In genomic region chr15:42577514-42578031, GRCh38 we compare ENCODE assay signal across 11 cellular contexts. TPM values are rescaled to one million over a fixed set of nuclear protein-coding genes. Genes with fewer than 3 reads are reported as not detected.
A peak's percentile ranks its signal among the peaks of the same experiment; 100 is the strongest.
DNase-seq lines count a peak whose midpoint lies in the region; ATAC-seq and TF ChIP-seq lines count a peak whose summit lies in the region.
"Had no signal": no experiment of that assay in that cellular context is flagged by ENCODE, and none has a peak within 500 bp of the region (broad histone marks: within the 10 kb centered on the region; RNA-seq: fewer than 3 reads in every experiment).

No MANE protein-coding gene starts in this region.

- H3K27ac Mint-ChIP-seq in natural killer cell = peak overlapping the region in 1 of 2 donors; percentile 23
- no peak overlapping the region for H3K27ac Mint-ChIP-seq in natural killer cell treated with Interleukin-12 subunit alpha and Interleukin-12 subunit beta and Interleukin-15 and Interleukin-18, amount 100 ng/mL, for 72 hours

- intact Hi-C loops in natural killer cell (cut with micrococcal nuclease) = no loop called here

- H3K27ac ChIP-seq in WERI-Rb-1 = no peak overlapping the region; the same call in 1 of the 2 replicates
- H3K27ac ChIP-seq: body of pancreas had no signal

- no peaks in the 10 kb centered on the region for H3K9me3 ChIP-seq in WERI-Rb-1 (ENCODE audit: severe bottlenecking)
- H3K9me3 ChIP-seq: body of pancreas had no signal

- no peaks in the 10 kb centered on the region for H3K36me3 Mint-ChIP-seq in natural killer cell
- no peaks in the 10 kb centered on the region for H3K36me3 Mint-ChIP-seq in natural killer cell treated with Interleukin-12 subunit alpha and Interleukin-12 subunit beta and Interleukin-15 and Interleukin-18, amount 100 ng/mL, for 72 hours

- ATAC-seq in natural killer cell = no peak
- ATAC-seq in natural killer cell treated with Interleukin-12 subunit alpha and Interleukin-12 subunit beta and Interleukin-15 and Interleukin-18, amount 100 ng/mL, for 72 hours = no peak
- ATAC-seq: body of pancreas had no signal

- peaks cover 43 to 52% of the 10 kb centered on the region in 2 donors for H3K4me1 Mint-ChIP-seq in natural killer cell
- peaks cover 41 to 49% of the 10 kb centered on the region in 2 donors for H3K4me1 Mint-ChIP-seq in natural killer cell treated with Interleukin-12 subunit alpha and Interleukin-12 subunit beta and Interleukin-15 and Interleukin-18, amount 100 ng/mL, for 72 hours (ENCODE audit: low read depth in 2 of 2)

- H3K4me3 ChIP-seq in WERI-Rb-1 (ENCODE audit: low read depth, low read length) = no peak overlapping the region; the same call in 1 of the 2 replicates
- H3K4me3 ChIP-seq: body of pancreas had no signal

- peaks cover 5% of the 10 kb centered on the region; the same call in 1 of the 2 replicates for H3K36me3 ChIP-seq in WERI-Rb-1

- H3K9me3 Mint-ChIP-seq in natural killer cell = no peaks in the 10 kb centered on the region
- H3K9me3 Mint-ChIP-seq in natural killer cell treated with Interleukin-12 subunit alpha and Interleukin-12 subunit beta and Interleukin-15 and Interleukin-18, amount 100 ng/mL, for 72 hours = no peaks in the 10 kb centered on the region

- no peaks in the 10 kb centered on the region for H3K27me3 ChIP-seq in WERI-Rb-1 (ENCODE audit: insufficient read depth, low read depth, severe bottlenecking)
- H3K27me3 ChIP-seq: body of pancreas had no signal

- no peak for TF ChIP-seq CTCF in natural killer cell (IDR thresholded peaks at IDR 0.05)
- no peak for TF ChIP-seq CTCF in WERI-Rb-1 (IDR thresholded peaks at IDR 0.05; ENCODE audit: low read depth, low read length)

- peak overlapping the region; percentile 93 for H3K4me3 Mint-ChIP-seq in natural killer cell
- no peak overlapping the region for H3K4me3 Mint-ChIP-seq in natural killer cell treated with Interleukin-12 subunit alpha and Interleukin-12 subunit beta and Interleukin-15 and Interleukin-18, amount 100 ng/mL, for 72 hours

- no peaks in the 10 kb centered on the region for H3K27me3 Mint-ChIP-seq in natural killer cell (ENCODE audit: low read depth in 2 of 2)
- H3K27me3 Mint-ChIP-seq in natural killer cell treated with Interleukin-12 subunit alpha and Interleukin-12 subunit beta and Interleukin-15 and Interleukin-18, amount 100 ng/mL, for 72 hours = no peaks in the 10 kb centered on the region

- DNase-seq in natural killer cell = no peak
- no peak for DNase-seq in natural killer cell treated with Interleukin-12 subunit alpha and Interleukin-12 subunit beta and Interleukin-15 and Interleukin-18, amount 100 ng/mL, for 72 hours (ENCODE audit: low spot score)
- peak; percentile 81 for DNase-seq in WERI-Rb-1
- DNase-seq in hepatic stellate cell (ENCODE audit: low spot score) = peak; percentile 49
- DNase-seq in cerebellar nuclear complex (lab: John Stamatoyannopoulos, UW) = no peak
- DNase-seq in GM19240 (ENCODE audit: insufficient read length, low spot score) = no peak
- no peak for DNase-seq in HuH-7.5 (ENCODE audit: low spot score)
- no peak for DNase-seq in putamen (ENCODE audit: low spot score)
- DNase-seq: body of pancreas, COR-L47, NCI-H2227 treated with DMSO at 0.1 percent for 48 hours had no signal

RNA-seq across cellular contexts. Expression of gene STARD9, which starts 2.2 kb away (rescaled TPM):
- total RNA-seq in natural killer cell = 10 to 100 TPM; 20.0 to 22.5 (median 20.1) TPM
- total RNA-seq in natural killer cell treated with Interleukin-12 subunit alpha and Interleukin-12 subunit beta and Interleukin-15 and Interleukin-18, amount 100 ng/mL, for 72 hours = 10 to 100 TPM in 1 of 2 donors, 1 to 10 TPM in 1; 8.9 to 22.6 TPM

RNA-seq across cellular contexts. Expression of gene HAUS2, which starts 28.9 kb away (rescaled TPM):
- 10 to 100 TPM; 24.9 to 26.2 (median 26.1) TPM for total RNA-seq in natural killer cell
- total RNA-seq in natural killer cell treated with Interleukin-12 subunit alpha and Interleukin-12 subunit beta and Interleukin-15 and Interleukin-18, amount 100 ng/mL, for 72 hours = 10 to 100 TPM; 29.4 to 36.4 TPM

RNA-seq across cellular contexts. Expression of gene LRRC57, which starts 29.0 kb away (rescaled TPM):
- 10 to 100 TPM; 29.4 to 43.9 (median 29.4) TPM for total RNA-seq in natural killer cell
- 10 to 100 TPM; 25.4 to 41.3 TPM for total RNA-seq in natural killer cell treated with Interleukin-12 subunit alpha and Interleukin-12 subunit beta and Interleukin-15 and Interleukin-18, amount 100 ng/mL, for 72 hours

Comparison
In these comparisons a context has a peak if more than half of its experiments do, and no peak if none do; other contexts are left out.
1. DNase-seq: peak in WERI-Rb-1 (single experiment) and hepatic stellate cell (single experiment); none in natural killer cell (single experiment), natural killer cell treated with Interleukin-12 subunit alpha and Interleukin-12 subunit beta and Interleukin-15 and Interleukin-18, amount 100 ng/mL, for 72 hours (single experiment), cerebellar nuclear complex (0 of 2), GM19240 (single experiment), HuH-7.5 (single experiment) and putamen (single experiment).